In genomic region chr16:89343501-89344291, GRCh38 we compare ENCODE assay signal across 11 cellular contexts.
DNase-seq lines count a peak whose midpoint lies in the region; ATAC-seq, FAIRE-seq and TF ChIP-seq lines count a peak whose summit lies in the region.
"Had no signal": no experiment of that assay in that cellular context is flagged by ENCODE, and none has a peak within 500 bp of the region (broad histone marks: within the 10 kb centered on the region; RNA-seq: fewer than 3 reads in every experiment).

No MANE protein-coding gene starts in this region.

- 93% methylated on average over 30 of the region's 34 CpGs for WGBS in HepG2 (ENCODE audit: low lambda C conversion rate)

- H3K36me3 ChIP-seq in H7 (replicated peaks; ENCODE audit: control insufficient read depth, insufficient read depth, low read length) (no peaks in the 10 kb centered on the region), HepG2 (replicated peaks in 1 of 2; ENCODE audit: control insufficient read depth in 1 of 2, insufficient read depth in 2 of 2, low read length in 2 of 2) (peaks cover 0 to 5% of the 10 kb centered on the region in 2 experiments; a peak in 2 of 5 replicates)

- H3K4me3 ChIP-seq in H7 (ENCODE audit: insufficient read depth, low read depth, low read length) (no peak overlapping the region), HepG2 (replicated peaks in 1 of 3; ENCODE audit: insufficient read depth in 1 of 3, low read depth in 2 of 3, low read length in 3 of 3) (no peak overlapping the region)

- no peak for TF ChIP-seq EP300 in HepG2 (IDR thresholded peaks at IDR 0.05; ENCODE audit: low read depth in 2 of 2, low read length in 2 of 2)
- no peak for TF ChIP-seq EP300 in HepG2 (CRISPR knock-in tag; IDR thresholded peaks at IDR 0.05; ENCODE audit: borderline replicate concordance)

- peaks cover 99% of the 10 kb centered on the region for H3K79me2 ChIP-seq in HepG2 (ENCODE audit: insufficient read depth, low read length)

- H3K27me3 ChIP-seq in H7 (ENCODE audit: control insufficient read depth, insufficient read depth, low read length) (no peaks in the 10 kb centered on the region), HepG2 (ENCODE audit: control insufficient read depth in 1 of 2, insufficient read depth in 2 of 2, low read length in 2 of 2) (no peaks in the 10 kb centered on the region)

- H4K20me1 ChIP-seq in HepG2 (ENCODE audit: insufficient read depth, low read length), result peaks cover 97% of the 10 kb centered on the region

- no peak for TF ChIP-seq POLR2A in HepG2 (IDR thresholded peaks at IDR 0.05; ENCODE audit: insufficient read depth in 1 of 2, low read depth in 2 of 2, low read length in 2 of 2)

- TF ChIP-seq CTCF in HepG2 (CRISPR knock-in tag; IDR thresholded peaks at IDR 0.05), result no peak

- H2AFZ ChIP-seq in HepG2 (ENCODE audit: low read length), result no peak overlapping the region

- intact Hi-C loops in HepG2 (cut with micrococcal nuclease; ENCODE audit: unreplicated experiment), result no loop called here

- no peak for FAIRE-seq in HepG2 (lab: Jason Lieb, UNC)

- H3K9me3 ChIP-seq in HepG2 (ENCODE audit: low read length), result no peaks in the 10 kb centered on the region

- no peak overlapping the region for H3K9ac ChIP-seq in HepG2 (ENCODE audit: insufficient read depth, low read depth, low read length)

- H3K27ac Mint-ChIP-seq in activated naive CD8-positive, alpha-beta T cell treated with anti-CD3 and anti-CD28 coated beads, Interleukin-2, amount 50 U/mL, for 24 hours, result peak overlapping the region; percentile 67

- H3K27ac ChIP-seq in HepG2 (ENCODE audit: extremely low read length, insufficient read depth, low read length), result no peak overlapping the region

- CTCF ChIA-PET in HepG2 (lab: Yijun Ruan, JAX; ENCODE audit: low intra/inter-chr PET ratio, low total read pairs), result no interaction called here

- H3K9me3 Mint-ChIP-seq in activated naive CD8-positive, alpha-beta T cell treated with anti-CD3 and anti-CD28 coated beads, Interleukin-2, amount 50 U/mL, for 24 hours, result no peaks in the 10 kb centered on the region
- H3K9me3 Mint-ChIP-seq: activated T-cell treated with anti-CD3 and anti-CD28 coated beads, Interleukin-2, amount 50 U/mL, for 4 hours; IgD-negative memory B cell had no signal

- no TSS peak for BruUV-seq in HepG2 (replicated peaks; lab: Mats Ljungman, UMichigan)

- no peak overlapping the region for H3K4me3 Mint-ChIP-seq in activated naive CD8-positive, alpha-beta T cell treated with anti-CD3 and anti-CD28 coated beads, Interleukin-2, amount 50 U/mL, for 24 hours
- H3K4me3 Mint-ChIP-seq: activated T-cell treated with anti-CD3 and anti-CD28 coated beads, Interleukin-2, amount 50 U/mL, for 4 hours had no signal

- no peaks in the 10 kb centered on the region for H3K27me3 Mint-ChIP-seq in activated naive CD8-positive, alpha-beta T cell treated with anti-CD3 and anti-CD28 coated beads, Interleukin-2, amount 50 U/mL, for 24 hours
- H3K27me3 Mint-ChIP-seq: IgD-negative memory B cell had no signal

- DNase-seq in AG20443 (ENCODE audit: low spot score) (peak; percentile 61), H7 (peak; percentile 60), HepG2 (ENCODE audit: low spot score) (no peak), OCI-M1 (lab: John Stamatoyannopoulos, UW) (no peak)
- no peak for DNase-seq in activated naive CD8-positive, alpha-beta T cell treated with anti-CD3 and anti-CD28 coated beads, Interleukin-2, amount 50 U/mL, for 24 hours
- DNase-seq in stimulated activated CD4-positive, alpha-beta T cell treated with anti-CD3 and anti-CD28 coated beads, Interleukin-12 subunit alpha, Interleukin-12 subunit beta, amount 100 ng/mL, for 4 hours, result no peak
- no peak for DNase-seq in stimulated activated CD8-positive, alpha-beta memory T cell treated with anti-CD3 and anti-CD28 coated beads, Interleukin-4, amount 100 ng/mL, for 48 hours
- DNase-seq: activated T-cell treated with anti-CD3 and anti-CD28 coated beads, Interleukin-2, amount 50 U/mL, for 4 hours; SHP77 had no signal

- H3K4me2 ChIP-seq in HepG2 (ENCODE audit: low read depth, low read length), result no peak overlapping the region

- in situ Hi-C loops in HepG2 (cut with HindIII; ENCODE audit: extremely low pct_ligation_motif_present, low pct_unique_long_range_greater_than_20kb), result no loop called here

- peaks cover 8% of the 10 kb centered on the region for H3K36me3 Mint-ChIP-seq in activated naive CD8-positive, alpha-beta T cell treated with anti-CD3 and anti-CD28 coated beads, Interleukin-2, amount 50 U/mL, for 24 hours (ENCODE audit: low read depth)

- H3K4me1 ChIP-seq in HepG2 (ENCODE audit: insufficient read depth, low read length), result peaks cover 64% of the 10 kb centered on the region

- no peak for TF ChIP-seq RAD21 in HepG2 (CRISPR knock-in tag; IDR thresholded peaks at IDR 0.05)

- ATAC-seq in activated naive CD8-positive, alpha-beta T cell treated with anti-CD3 and anti-CD28 coated beads, Interleukin-2, amount 50 U/mL, for 24 hours, result no peak
- ATAC-seq in HepG2, result no peak
- ATAC-seq in GM19324 (IDR thresholded peaks at IDR 0.05; ENCODE audit: low FRiP score, unreplicated experiment), result no peak
- ATAC-seq: activated T-cell treated with anti-CD3 and anti-CD28 coated beads, Interleukin-2, amount 50 U/mL, for 4 hours had no signal

- peaks cover 80% of the 10 kb centered on the region for H3K4me1 Mint-ChIP-seq in activated naive CD8-positive, alpha-beta T cell treated with anti-CD3 and anti-CD28 coated beads, Interleukin-2, amount 50 U/mL, for 24 hours

- POLR2A ChIA-PET in HepG2 (lab: Yijun Ruan, JAX), result no interaction called here

TF ChIP-seq in HepG2, 621 proteins besides CTCF, POLR2A, EP300 and RAD21:
- TF ChIP-seq, protein P1, sequence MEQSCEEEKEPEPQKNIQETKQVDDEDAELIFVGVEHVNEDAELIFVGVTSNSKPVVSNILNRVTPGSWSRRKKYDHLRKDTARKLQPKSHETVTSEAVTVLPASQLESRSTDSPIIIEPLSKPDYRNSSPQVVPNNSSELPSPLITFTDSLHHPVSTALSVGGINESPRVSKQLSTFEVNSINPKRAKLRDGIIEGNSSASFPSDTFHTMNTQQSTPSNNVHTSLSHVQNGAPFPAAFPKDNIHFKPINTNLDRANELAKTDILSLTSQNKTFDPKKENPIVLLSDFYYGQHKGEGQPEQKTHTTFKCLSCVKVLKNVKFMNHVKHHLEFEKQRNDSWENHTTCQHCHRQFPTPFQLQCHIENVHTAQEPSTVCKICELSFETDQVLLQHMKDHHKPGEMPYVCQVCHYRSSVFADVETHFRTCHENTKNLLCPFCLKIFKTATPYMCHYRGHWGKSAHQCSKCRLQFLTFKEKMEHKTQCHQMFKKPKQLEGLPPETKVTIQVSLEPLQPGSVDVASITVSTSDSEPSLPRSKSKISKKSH (CRISPR knock-in tag; IDR thresholded peaks at IDR 0.05; ENCODE audit: borderline replicate concordance), result peak; percentile 48; the same call in 1 of the 2 replicates
- TF ChIP-seq PCBP2 (optimal IDR thresholded peaks at IDR 0.05; ENCODE audit: low read depth, low read length, poor library complexity, severe bottlenecking) (no peak), AGO2 (optimal IDR thresholded peaks at IDR 0.05; ENCODE audit: low read depth, low read length) (peak; percentile 53), TOE1 (CRISPR knock-in tag; IDR thresholded peaks at IDR 0.05) (no peak), FOSL2 (CRISPR knock-in tag; IDR thresholded peaks at IDR 0.05) (0 out of 2 replicates have a peak, but pooled peaks have one; percentile 21), ZNF629 (CRISPR knock-in tag; conservative IDR thresholded peaks at IDR 0.05) (peak; percentile 78), ZBTB38 (CRISPR knock-in tag; IDR thresholded peaks at IDR 0.05) (peak; percentile 95)
- TF ChIP-seq, protein P2, sequence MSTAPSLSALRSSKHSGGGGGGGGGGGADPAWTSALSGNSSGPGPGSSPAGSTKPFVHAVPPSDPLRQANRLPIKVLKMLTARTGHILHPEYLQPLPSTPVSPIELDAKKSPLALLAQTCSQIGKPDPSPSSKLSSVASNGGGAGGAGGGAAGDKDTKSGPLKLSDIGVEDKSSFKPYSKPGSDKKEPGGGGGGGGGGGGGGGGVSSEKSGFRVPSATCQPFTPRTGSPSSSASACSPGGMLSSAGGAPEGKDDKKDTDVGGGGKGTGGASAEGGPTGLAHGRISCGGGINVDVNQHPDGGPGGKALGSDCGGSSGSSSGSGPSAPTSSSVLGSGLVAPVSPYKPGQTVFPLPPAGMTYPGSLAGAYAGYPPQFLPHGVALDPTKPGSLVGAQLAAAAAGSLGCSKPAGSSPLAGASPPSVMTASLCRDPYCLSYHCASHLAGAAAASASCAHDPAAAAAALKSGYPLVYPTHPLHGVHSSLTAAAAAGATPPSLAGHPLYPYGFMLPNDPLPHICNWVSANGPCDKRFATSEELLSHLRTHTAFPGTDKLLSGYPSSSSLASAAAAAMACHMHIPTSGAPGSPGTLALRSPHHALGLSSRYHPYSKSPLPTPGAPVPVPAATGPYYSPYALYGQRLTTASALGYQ (CRISPR knock-in tag; IDR thresholded peaks at IDR 0.05), result no peak
TF ChIP-seq in HepG2: peak in this region for 5.

Comparison
In these comparisons a context has a peak if more than half of its experiments do, and no peak if none do; other contexts are left out.
1. DNase-seq: peak in AG20443 (single experiment) and H7 (single experiment); none in activated naive CD8-positive, alpha-beta T cell treated with anti-CD3 and anti-CD28 coated beads, Interleukin-2, amount 50 U/mL, for 24 hours (single experiment), HepG2 (single experiment), stimulated activated CD4-positive, alpha-beta T cell treated with anti-CD3 and anti-CD28 coated beads, Interleukin-12 subunit alpha, Interleukin-12 subunit beta, amount 100 ng/mL, for 4 hours (single experiment), OCI-M1 (single experiment) and stimulated activated CD8-positive, alpha-beta memory T cell treated with anti-CD3 and anti-CD28 coated beads, Interleukin-4, amount 100 ng/mL, for 48 hours (single experiment).